Comparison of ENCODE assay signal across 8 cellular contexts in the genomic region with DNA sequence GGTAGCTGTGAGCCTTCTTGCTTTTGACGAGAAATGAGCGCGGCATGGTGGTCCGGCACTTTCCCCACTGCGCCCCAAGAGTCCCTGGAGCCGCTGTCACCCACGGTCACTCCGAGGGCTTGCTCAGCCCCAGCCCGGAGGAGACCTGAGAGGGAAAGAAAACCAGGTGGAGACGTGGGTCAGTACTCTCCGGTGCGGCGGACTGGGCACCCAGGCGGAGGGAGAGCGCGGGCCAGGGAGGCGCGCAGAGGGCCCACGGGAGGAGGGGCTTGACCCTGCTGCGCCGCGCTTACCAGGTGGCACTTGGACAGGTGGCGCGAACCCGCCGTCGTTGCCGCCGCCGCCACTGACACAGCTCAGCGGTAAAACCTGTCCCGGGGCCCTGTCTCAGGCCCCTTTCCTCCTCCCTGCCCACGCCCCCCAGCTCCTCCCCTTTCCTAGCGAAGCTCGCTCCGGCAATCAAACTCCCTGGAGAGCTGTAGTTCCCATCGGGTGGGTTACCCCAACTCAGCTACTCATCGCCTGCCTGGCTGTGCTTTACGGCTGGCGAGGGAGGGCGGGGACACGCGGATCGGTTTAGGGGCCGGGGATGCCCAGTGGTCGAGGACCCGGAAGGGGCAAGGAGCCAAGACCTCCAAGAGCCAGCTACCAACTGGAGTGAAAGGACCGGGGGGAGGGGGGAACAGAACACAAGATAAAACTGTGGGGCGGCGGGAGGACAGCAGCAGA.
DNase-seq lines count a peak whose midpoint lies in the region; ATAC-seq lines count a peak whose summit lies in the region.

No MANE protein-coding gene starts in this region.

- H3K9me3 ChIP-seq in iPS-15b (ENCODE audit: control insufficient read depth, insufficient read depth, low read length) = no peaks in the 10 kb centered on the region

- H3K36me3 ChIP-seq in iPS-15b (ENCODE audit: control insufficient read depth, insufficient read depth, low read length) = no peaks in the 10 kb centered on the region

- DNase-seq in NCI-H1417 (lab: John Stamatoyannopoulos, UW) (peak in 2 of 3 experiments; percentile 65 to 71), NCI-H1417 treated with DMSO at 0.1 percent for 48 hours (lab: John Stamatoyannopoulos, UW) (no peak), NCI-H2171 treated with DMSO at 0.1 percent for 48 hours (lab: John Stamatoyannopoulos, UW) (peak; percentile 77), ACHN (no peak)
- DNase-seq in activated CD8-positive, alpha-beta memory T cell treated with anti-CD3 and anti-CD28 coated beads, Interleukin-2, amount 50 U/mL, for 24 hours (ENCODE audit: extremely low read depth) = peak; percentile 51
- peak; percentile 82 to 84 for DNase-seq in stimulated activated CD4-positive, alpha-beta T cell treated with anti-CD3 and anti-CD28 coated beads, Interleukin-2, amount 100 ng/mL, for 24 hours

- H3K4me1 ChIP-seq in iPS-15b (ENCODE audit: control insufficient read depth, insufficient read depth, low read length) = peaks cover 5% of the 10 kb centered on the region

- peaks cover 99% of the 10 kb centered on the region for H3K27me3 ChIP-seq in iPS-15b (ENCODE audit: control insufficient read depth, insufficient read depth, low read length)

- H3K9ac ChIP-seq in iPS-15b (ENCODE audit: low read depth, low read length) = no peak overlapping the region

- no peak for ATAC-seq in HG03159 (IDR thresholded peaks at IDR 0.05; ENCODE audit: unreplicated experiment)

- in situ Hi-C loops in ACHN (cut with HindIII; ENCODE audit: low pct_ligation_motif_present, low pct_unique_long_range_greater_than_20kb, low sequenced_read_pairs) = no loop called here

- peak overlapping the region; percentile 65 for H3K4me3 ChIP-seq in iPS-15b (ENCODE audit: low read depth, low read length)

Comparison
In these comparisons a context has a peak if more than half of its experiments do, and no peak if none do; other contexts are left out.
1. DNase-seq: peak in NCI-H1417 (2 of 3), NCI-H2171 treated with DMSO at 0.1 percent for 48 hours (single experiment), activated CD8-positive, alpha-beta memory T cell treated with anti-CD3 and anti-CD28 coated beads, Interleukin-2, amount 50 U/mL, for 24 hours (single experiment) and stimulated activated CD4-positive, alpha-beta T cell treated with anti-CD3 and anti-CD28 coated beads, Interleukin-2, amount 100 ng/mL, for 24 hours (2 of 2); none in NCI-H1417 treated with DMSO at 0.1 percent for 48 hours (single experiment) and ACHN (single experiment).